18 cellular contexts compared by ENCODE assay signal in the genomic region with DNA sequence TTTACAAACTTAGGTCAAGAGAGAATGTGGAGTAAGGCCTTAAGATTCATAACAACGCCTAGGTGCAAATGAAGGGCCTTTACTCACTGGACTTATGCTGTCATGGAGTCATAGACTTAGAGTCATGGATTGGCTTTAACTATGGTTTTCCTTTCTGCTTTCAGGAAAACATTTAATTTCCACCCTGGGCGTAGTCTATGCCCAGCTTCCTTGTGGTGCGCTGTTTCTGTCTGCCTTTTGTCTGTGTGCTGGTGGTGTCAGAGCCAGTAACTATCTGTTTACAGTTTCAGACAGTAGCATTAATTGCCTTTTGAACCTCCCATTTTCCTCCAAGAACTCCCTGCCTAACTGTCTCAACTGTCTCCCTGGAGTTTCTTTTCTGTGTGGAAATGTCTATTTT. TPM values are rescaled to one million over a fixed set of nuclear protein-coding genes. Genes with fewer than 3 reads are reported as not detected.
"Had no signal": no experiment of that assay in that cellular context is flagged by ENCODE, and none has a peak within 500 bp of the region (broad histone marks: within the 10 kb centered on the region; RNA-seq: fewer than 3 reads in every experiment).

No MANE protein-coding gene starts in this region.

- H3K9me3 ChIP-seq: breast epithelium, colonic mucosa, esophagus squamous epithelium, gastroesophageal sphincter, thyroid gland had no signal

- H3K27me3 ChIP-seq: breast epithelium, colonic mucosa, gastroesophageal sphincter, thyroid gland had no signal

- H3K27ac ChIP-seq: colonic mucosa, esophagus squamous epithelium, gastroesophageal sphincter, thyroid gland had no signal

- DNase-seq: activated naive CD4-positive, alpha-beta T cell; activated naive CD8-positive, alpha-beta T cell treated with anti-CD3 and anti-CD28 coated beads for 36 hours; activated T-cell treated with anti-CD3 and anti-CD28 coated beads, Interleukin-2, amount 50 U/mL, for 24 hours; colonic mucosa; esophagus squamous epithelium; head of caudate nucleus; hypothalamus; mesenchymal stem cell; naive thymus-derived CD8-positive, alpha-beta T cell; occipital lobe; stimulated activated CD4-positive, alpha-beta T cell treated with anti-CD3 and anti-CD28 coated beads, Interleukin-4, amount 100 ng/mL, for 1 hour; substantia nigra; T1000; thyroid gland had no signal

- H3K36me3 ChIP-seq: breast epithelium, colonic mucosa, esophagus squamous epithelium, gastroesophageal sphincter, thyroid gland had no signal

- H3K4me3 ChIP-seq: breast epithelium, colonic mucosa, esophagus squamous epithelium, gastroesophageal sphincter, thyroid gland had no signal

- ATAC-seq: gastroesophageal sphincter; naive thymus-derived CD8-positive, alpha-beta T cell; WTC11 had no signal

- H3K4me1 ChIP-seq: breast epithelium, colonic mucosa, esophagus squamous epithelium, gastroesophageal sphincter, thyroid gland had no signal

- FAIRE-seq: astrocyte had no signal

RNA-seq across cellular contexts. Expression of gene MSI1, which starts 37.1 kb away (rescaled TPM):
- total RNA-seq: naive thymus-derived CD8-positive, alpha-beta T cell had no signal
- polyA plus RNA-seq: naive thymus-derived CD8-positive, alpha-beta T cell had no signal
